In the genomic region with DNA sequence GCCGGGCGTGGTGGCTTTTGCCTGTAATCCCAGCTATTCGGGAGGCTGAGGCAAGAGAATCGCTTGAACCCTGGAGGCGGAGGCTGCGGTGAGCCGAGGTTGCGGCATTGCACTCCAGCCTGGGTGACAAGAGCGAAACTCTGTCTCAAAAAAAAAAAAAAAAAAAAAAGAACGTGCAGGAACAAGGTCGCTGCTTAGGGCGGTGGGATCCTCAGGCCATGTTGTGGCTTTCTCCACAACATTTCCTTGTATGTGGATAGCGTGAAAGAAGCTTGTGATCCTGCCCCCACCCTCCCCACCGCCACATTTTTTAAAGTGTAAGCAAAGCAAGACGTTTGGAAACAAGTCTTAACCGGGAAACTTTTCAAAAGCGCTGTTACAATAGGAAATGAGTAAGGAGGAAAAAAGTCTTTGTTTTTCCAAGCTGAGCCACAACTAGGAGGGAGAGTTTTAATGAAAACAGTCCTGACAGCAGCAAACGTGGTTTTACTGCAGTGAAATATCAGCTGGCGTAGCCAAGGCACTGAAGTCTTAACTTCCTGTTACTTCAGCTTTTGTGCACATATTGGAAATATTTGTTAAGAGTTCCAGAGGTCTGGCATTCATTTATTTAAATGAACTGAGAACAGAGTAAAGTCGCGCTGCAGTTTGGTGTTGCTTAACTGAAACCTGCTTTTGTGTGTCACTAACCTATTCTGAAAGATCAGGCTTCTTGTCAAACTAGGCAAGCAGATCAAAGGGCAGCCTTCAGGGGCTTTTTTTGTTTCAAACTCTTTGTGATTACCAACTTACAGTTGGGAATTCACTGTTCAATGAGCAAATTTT, we compare ENCODE assay signal across 8 cellular contexts. TPM values are rescaled to one million over a fixed set of nuclear protein-coding genes. Genes with fewer than 3 reads are reported as not detected.
DNase-seq lines count a peak whose midpoint lies in the region; ATAC-seq, FAIRE-seq and TF ChIP-seq lines count a peak whose summit lies in the region.

No MANE protein-coding gene starts in this region.

- H3K27me3 Mint-ChIP-seq in activated CD8-positive, alpha-beta memory T cell treated with anti-CD3 and anti-CD28 coated beads, Interleukin-2, amount 10 ng/mL, durations not matched to agents 7 days and 5 days = no peaks in the 10 kb centered on the region
- H3K27me3 Mint-ChIP-seq in astrocyte (ENCODE audit: low read depth, unreplicated experiment) = no peaks in the 10 kb centered on the region

- CTCF ChIA-PET in activated CD8-positive, alpha-beta memory T cell treated with anti-CD3 and anti-CD28 coated beads, Interleukin-2, amount 10 ng/mL, durations not matched to agents 7 days and 5 days (lab: Charles Lee) = interaction anchor here (0.8 to 5.3 kb wide), 32 partner anchors 7 to 212 kb away, joined by 3 to 50 read pairs (median 4); no protein-coding TSS in a partner anchor

- H3K9me3 ChIP-seq in astrocyte (ENCODE audit: insufficient read depth, low read depth, low read length) (no peaks in the 10 kb centered on the region), iPS DF 6.9 (ENCODE audit: control insufficient read depth, insufficient read depth, low read length) (no peaks in the 10 kb centered on the region), gastrocnemius medialis (no peaks in the 10 kb centered on the region)

- no CpG with 5 or more reads among the region's 21 CpGs for WGBS in iPS DF 6.9 (ENCODE audit: insufficient coverage, insufficient read length)

- H3K27ac Mint-ChIP-seq in activated CD8-positive, alpha-beta memory T cell treated with anti-CD3 and anti-CD28 coated beads, Interleukin-2, amount 10 ng/mL, durations not matched to agents 7 days and 5 days = peak overlapping the region; percentile 83
- H3K27ac Mint-ChIP-seq in astrocyte (ENCODE audit: unreplicated experiment) = peak overlapping the region; percentile 100

- H3K9ac ChIP-seq in astrocyte (ENCODE audit: low read length) = peak overlapping the region; percentile 99

- peaks cover 85% of the 10 kb centered on the region for H3K79me2 ChIP-seq in astrocyte (ENCODE audit: insufficient read depth, low read length)

- H3K4me3 Mint-ChIP-seq in activated CD8-positive, alpha-beta memory T cell treated with anti-CD3 and anti-CD28 coated beads, Interleukin-2, amount 10 ng/mL, durations not matched to agents 7 days and 5 days = peak overlapping the region; percentile 87
- peak overlapping the region; percentile 95 for H3K4me3 Mint-ChIP-seq in astrocyte (ENCODE audit: unreplicated experiment)

- no peak for DNase-seq in activated CD8-positive, alpha-beta memory T cell treated with anti-CD3 and anti-CD28 coated beads, Interleukin-2, amount 10 ng/mL, durations not matched to agents 7 days and 5 days
- DNase-seq in activated CD8-positive, alpha-beta memory T cell treated with anti-CD3 and anti-CD28 coated beads for 24 hours = no peak
- DNase-seq in OCI-M1 (lab: John Stamatoyannopoulos, UW) (peak; percentile 80), astrocyte (ENCODE audit: low read depth) (peak; percentile 99), iPS DF 6.9 (ENCODE audit: low read depth, low spot score) (no peak), gastrocnemius medialis (peak; percentile 20 to 46)

- intact Hi-C loops in gastrocnemius medialis (cut with DNase I; ENCODE audit: low total_unique reads) = loop anchor here (1.0 to 2.0 kb wide), 3 partner anchors 73 to 171 kb away; no protein-coding TSS in a partner anchor

- peaks cover 20% of the 10 kb centered on the region for H3K36me3 ChIP-seq in astrocyte (ENCODE audit: insufficient read depth, low read length)
- peaks cover 14% of the 10 kb centered on the region; the same call in 1 of the 2 replicates for H3K36me3 ChIP-seq in iPS DF 6.9 (ENCODE audit: control insufficient read depth, insufficient read depth, low read length)
- H3K36me3 ChIP-seq in gastrocnemius medialis = peaks cover 0 to 28% of the 10 kb centered on the region in 2 donors

- peaks cover 14% of the 10 kb centered on the region for H3K36me3 Mint-ChIP-seq in activated CD8-positive, alpha-beta memory T cell treated with anti-CD3 and anti-CD28 coated beads, Interleukin-2, amount 10 ng/mL, durations not matched to agents 7 days and 5 days
- H3K36me3 Mint-ChIP-seq in astrocyte (ENCODE audit: low read depth, unreplicated experiment) = peaks cover 21% of the 10 kb centered on the region

- FAIRE-seq in astrocyte (lab: Jason Lieb, UNC) = peak; percentile 75

- H3K4me1 Mint-ChIP-seq in activated CD8-positive, alpha-beta memory T cell treated with anti-CD3 and anti-CD28 coated beads, Interleukin-2, amount 10 ng/mL, durations not matched to agents 7 days and 5 days = peaks cover 49% of the 10 kb centered on the region
- peaks cover 31% of the 10 kb centered on the region for H3K4me1 Mint-ChIP-seq in astrocyte (ENCODE audit: low read depth, unreplicated experiment)

- TF ChIP-seq CTCF in astrocyte (IDR thresholded peaks at IDR 0.05; ENCODE audit: insufficient read depth, low read depth, low read length) (no peak), gastrocnemius medialis (IDR thresholded peaks at IDR 0.05 in 4 of 5, conservative IDR thresholded peaks at IDR 0.05 in 1 of 5) (no peak)

- peak overlapping the region; percentile 89 for H3K4me2 ChIP-seq in astrocyte (ENCODE audit: low read length)

- no peaks in the 10 kb centered on the region for H3K9me3 Mint-ChIP-seq in activated CD8-positive, alpha-beta memory T cell treated with anti-CD3 and anti-CD28 coated beads, Interleukin-2, amount 10 ng/mL, durations not matched to agents 7 days and 5 days (ENCODE audit: low read depth)
- H3K9me3 Mint-ChIP-seq in astrocyte (ENCODE audit: unreplicated experiment) = no peaks in the 10 kb centered on the region

- in situ Hi-C loops in gastrocnemius medialis (cut with MboI; ENCODE audit: low sequenced_read_pairs in 4 of 4) = loop anchor here in 3 of 4 donors (5.0 to 10.0 kb wide), 3 partner anchors 144 to 211 kb away; no protein-coding TSS in a partner anchor

- no peak overlapping the region for H2AFZ ChIP-seq in astrocyte (ENCODE audit: low read depth, low read length)

- H3K27ac ChIP-seq in astrocyte (ENCODE audit: low read depth, low read length) (peak overlapping the region; percentile 99), iPS DF 6.9 (ENCODE audit: low read length) (peak overlapping the region; percentile 67), gastrocnemius medialis (peak overlapping the region; percentile 98 to 99 (median 99))

- H3K4me3 ChIP-seq in astrocyte (ENCODE audit: insufficient read depth, low read depth, low read length) (peak overlapping the region; percentile 78), iPS DF 6.9 (ENCODE audit: low read length) (peak overlapping the region; percentile 98), gastrocnemius medialis (peak overlapping the region; percentile 71 to 97 (median 82))

- ATAC-seq in activated CD8-positive, alpha-beta memory T cell treated with anti-CD3 and anti-CD28 coated beads, Interleukin-2, amount 10 ng/mL, durations not matched to agents 7 days and 5 days = no peak
- ATAC-seq in gastrocnemius medialis = no peak
- no peak for ATAC-seq in HG02798 (IDR thresholded peaks at IDR 0.05; ENCODE audit: poor library complexity, unreplicated experiment)
- no peak for ATAC-seq in HG03442 (IDR thresholded peaks at IDR 0.05; ENCODE audit: unreplicated experiment)

- H3K4me1 ChIP-seq in astrocyte (ENCODE audit: insufficient read depth, low read length) (peaks cover 41% of the 10 kb centered on the region), iPS DF 6.9 (ENCODE audit: control insufficient read depth, insufficient read depth, low read length) (peaks cover 2% of the 10 kb centered on the region; the same call in 1 of the 2 replicates), gastrocnemius medialis (peaks cover 34 to 39% of the 10 kb centered on the region in 2 donors)

- H3K27me3 ChIP-seq in astrocyte (ENCODE audit: insufficient read depth, low read length) (no peaks in the 10 kb centered on the region), iPS DF 6.9 (ENCODE audit: control insufficient read depth, insufficient read depth, low read length) (no peaks in the 10 kb centered on the region), gastrocnemius medialis (no peaks in the 10 kb centered on the region)

- peak; percentile 15 to 35 for TF ChIP-seq POLR2A in gastrocnemius medialis (IDR thresholded peaks at IDR 0.05)

- H4K20me1 ChIP-seq in astrocyte (ENCODE audit: insufficient read depth, low read length) = peaks cover 20% of the 10 kb centered on the region

RNA-seq across cellular contexts. Expression of gene TGIF1, which starts 3.8 kb away (rescaled TPM):
- total RNA-seq in activated CD8-positive, alpha-beta memory T cell treated with anti-CD3 and anti-CD28 coated beads, Interleukin-2, amount 10 ng/mL, durations not matched to agents 7 days and 5 days = 10 to 100 TPM in 1 of 2 experiments, 1 to 10 TPM in 1; 9.7 to 19.0 TPM
- total RNA-seq in astrocyte (110 and 128 TPM in 2 replicates), gastrocnemius medialis (10 to 100 TPM; 33.8 to 90.8 (median 47.0) TPM)

Comparison
In these comparisons a context has a peak if more than half of its experiments do, and no peak if none do; other contexts are left out.
1. DNase-seq: peak in OCI-M1 (single experiment), astrocyte (single experiment) and gastrocnemius medialis (2 of 2); none in activated CD8-positive, alpha-beta memory T cell treated with anti-CD3 and anti-CD28 coated beads, Interleukin-2, amount 10 ng/mL, durations not matched to agents 7 days and 5 days (single experiment), activated CD8-positive, alpha-beta memory T cell treated with anti-CD3 and anti-CD28 coated beads for 24 hours (single experiment) and iPS DF 6.9 (single experiment).
2. Peak in every context shown above with its lines, with median percentiles within 50 percentile points of each other: H3K27ac ChIP-seq and H3K4me3 ChIP-seq.